8 cellular contexts compared by ENCODE assay signal in the genomic region with DNA sequence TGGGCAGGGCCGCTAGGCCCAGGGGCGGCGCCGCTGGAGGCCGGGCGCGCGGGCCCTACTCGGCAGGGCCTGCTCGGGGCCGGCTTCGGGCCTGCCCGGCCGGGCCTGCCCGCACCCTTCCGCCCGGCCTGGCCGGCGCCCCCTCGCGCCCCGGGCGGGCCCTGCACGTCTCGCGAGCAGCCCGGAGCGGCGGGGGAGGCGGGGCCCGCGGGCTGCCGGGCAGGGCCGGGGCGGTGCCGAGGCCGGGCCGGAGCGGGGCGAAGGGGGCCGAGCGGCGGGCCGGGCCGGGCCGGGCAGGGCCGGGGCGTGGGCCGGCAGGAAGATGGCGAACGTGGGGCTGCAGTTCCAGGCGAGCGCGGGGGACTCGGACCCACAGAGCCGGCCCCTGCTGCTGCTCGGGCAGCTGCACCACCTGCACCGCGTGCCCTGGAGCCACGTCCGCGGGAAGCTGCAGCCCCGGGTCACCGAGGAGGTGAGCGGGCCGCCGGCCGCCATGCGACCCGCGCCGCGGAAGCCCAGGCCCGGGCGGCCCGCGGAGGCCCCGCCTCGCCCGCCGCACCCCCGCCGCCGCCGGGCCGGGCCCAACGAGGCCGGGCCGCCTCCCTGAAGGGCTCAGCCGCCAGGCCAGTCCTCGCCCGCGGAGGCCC. TPM values are rescaled to one million over a fixed set of nuclear protein-coding genes. Genes with fewer than 3 reads are reported as not detected.
DNase-seq lines count a peak whose midpoint lies in the region; ATAC-seq and TF ChIP-seq lines count a peak whose summit lies in the region.

Gene NPEPL1 (plus strand): TSS at position 222 of the 647 bp plus-strand sequence. CDS start 101 bp downstream, at position 323.

- H3K9me3 Mint-ChIP-seq in activated B cell treated with CpG ODN at 0.5 μM for 24 hours, result no peaks in the 10 kb centered on the region

- peak within 1 kb of the TSS; percentile 47 for H3K4me3 ChIP-seq in kidney epithelial cell (ENCODE audit: low read depth, low read length)

- H3K36me3 ChIP-seq in kidney epithelial cell (ENCODE audit: control insufficient read depth, insufficient read depth, low read length), result peaks cover 2% of the 10 kb centered on the region

- ATAC-seq in GM21619 (IDR thresholded peaks at IDR 0.05; ENCODE audit: unreplicated experiment) (peak; percentile 88), activated B cell treated with CpG ODN at 0.5 μM for 24 hours (ENCODE audit: low read depth) (peak; percentile 98), HG03378 (IDR thresholded peaks at IDR 0.05; ENCODE audit: unreplicated experiment) (no peak)

- peak; percentile 80 for DNase-seq in Daoy (ENCODE audit: low read depth)
- DNase-seq in LHCN-M2 (ENCODE audit: low read depth), result peak; percentile 72
- DNase-seq in activated B cell treated with CpG ODN at 0.5 μM for 24 hours, result peak; percentile 74
- peak; percentile 62 for DNase-seq in central memory CD4-positive, alpha-beta T cell
- DNase-seq in kidney epithelial cell (ENCODE audit: low read depth), result peak; percentile 31
- DNase-seq in stimulated activated CD4-positive, alpha-beta T cell treated with anti-CD3 and anti-CD28 coated beads, Interleukin-1b, Interleukin-23, amount 100 ng/mL, for 48 hours, result peak; percentile 58

- peaks cover 8% of the 10 kb centered on the region for H3K36me3 Mint-ChIP-seq in activated B cell treated with CpG ODN at 0.5 μM for 24 hours (ENCODE audit: low read depth)

- H3K4me1 Mint-ChIP-seq in activated B cell treated with CpG ODN at 0.5 μM for 24 hours, result peaks cover 7% of the 10 kb centered on the region

- H3K27me3 Mint-ChIP-seq in activated B cell treated with CpG ODN at 0.5 μM for 24 hours, result no peaks in the 10 kb centered on the region

- CTCF ChIA-PET in activated B cell treated with CpG ODN at 0.5 μM for 24 hours (lab: Charles Lee), result no interaction called here

- no peaks in the 10 kb centered on the region for H3K27me3 ChIP-seq in kidney epithelial cell (ENCODE audit: control insufficient read depth, insufficient read depth, low read length)

- POLR2A ChIA-PET in activated B cell treated with CpG ODN at 0.5 μM for 24 hours (lab: Charles Lee), result interaction anchor here (1.5 kb wide), 1 partner anchor 42 kb away, joined by 7 read pairs; the partner anchor contains the start of gene STX16

- no peak for TF ChIP-seq CTCF in activated B cell treated with CpG ODN at 0.5 μM for 24 hours (IDR thresholded peaks at IDR 0.05)
- TF ChIP-seq CTCF in kidney epithelial cell (IDR thresholded peaks at IDR 0.05; ENCODE audit: insufficient read depth, low read length, poor library complexity, severe bottlenecking), result no peak

- H3K4me3 Mint-ChIP-seq in activated B cell treated with CpG ODN at 0.5 μM for 24 hours, result peak within 1 kb of the TSS; percentile 75

- intact Hi-C loops in activated B cell treated with CpG ODN at 0.5 μM for 24 hours (cut with micrococcal nuclease), result loop anchor here (1.0 kb wide), 2 partner anchors 40 to 455 kb away; no protein-coding TSS in a partner anchor

- H3K27ac Mint-ChIP-seq in activated B cell treated with CpG ODN at 0.5 μM for 24 hours, result no peak within 1 kb of the TSS

RNA-seq across cellular contexts. Expression of gene NPEPL1, which starts in this region (rescaled TPM):
- total RNA-seq in Daoy (2014; rRNA removed; shearing (Covaris generic)), result 3.9 and 6.8 TPM in 2 replicates
- total RNA-seq in LHCN-M2 (2014; rRNA removed) (24.7 and 29.9 TPM in 2 replicates), activated B cell treated with CpG ODN at 0.5 μM for 24 hours (18.7 and 21.5 TPM in 2 replicates), kidney epithelial cell (29.7 and 30.1 TPM in 2 replicates)
- 28.8 TPM for polyA plus RNA-seq in LHCN-M2 (2012)
